In the genomic region with DNA sequence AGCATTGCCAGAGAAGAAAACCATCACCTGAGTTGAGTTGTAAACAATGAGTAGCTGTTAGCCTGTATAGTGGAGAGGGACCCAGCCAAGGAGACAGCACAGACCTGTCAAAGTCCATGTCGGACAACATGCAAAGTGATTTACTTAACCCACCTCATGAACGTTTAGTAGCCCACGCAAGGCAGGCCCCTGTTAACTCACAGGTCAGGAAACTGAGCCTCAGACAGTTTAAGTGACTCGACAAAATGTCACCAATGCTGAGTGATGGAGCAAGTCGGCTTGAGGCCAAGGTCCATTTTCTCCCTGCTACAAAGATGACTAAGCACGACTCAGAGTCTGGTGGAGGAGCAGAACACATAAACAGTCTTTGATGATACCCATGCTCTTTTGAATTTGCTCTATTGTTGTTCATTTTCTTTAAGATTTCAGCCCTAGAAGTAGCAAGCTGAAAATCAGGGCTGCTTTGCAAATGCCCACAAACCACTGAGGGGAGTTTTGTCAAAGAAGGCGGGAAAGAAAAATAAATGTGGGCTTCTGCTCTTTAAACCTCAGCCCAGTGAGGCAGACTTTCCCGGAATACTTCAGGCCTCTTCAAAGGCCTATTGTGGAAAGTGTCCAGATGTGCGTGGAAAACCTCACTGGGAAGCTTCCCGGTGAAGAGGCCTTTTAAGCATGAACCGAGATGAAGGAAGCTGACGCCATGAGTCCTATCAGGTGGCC, we compare ENCODE assay signal across 8 cellular contexts.
A peak's percentile ranks its signal among the peaks of the same experiment; 100 is the strongest.
DNase-seq lines count a peak whose midpoint lies in the region; ATAC-seq and TF ChIP-seq lines count a peak whose summit lies in the region.

No MANE protein-coding gene starts in this region.

- ATAC-seq in Right ventricle myocardium superior (ENCODE audit: poor library complexity) (peak; percentile 55), psoas muscle (peak; percentile 83 to 93 (median 88)), GM19452 (IDR thresholded peaks at IDR 0.05; ENCODE audit: unreplicated experiment) (no peak)

- H3K27me3 Mint-ChIP-seq in activated T-helper 1 cell treated with anti-CD3 and anti-CD28 coated beads, Interleukin-12 subunit alpha, Interleukin-12 subunit beta, Interleukin-2, Interleukin-4 antibody, amounts not matched to agents 30 ng/mL and 10 ng/mL and 1 ng/mL, durations not matched to agents 14 hours and 24 hours and 36 hours (ENCODE audit: insufficient read depth), result no peaks in the 10 kb centered on the region

- H3K4me1 ChIP-seq in psoas muscle, result peaks cover 31% of the 10 kb centered on the region

- intact Hi-C loops in activated T-helper 1 cell treated with anti-CD3 and anti-CD28 coated beads, Interleukin-12 subunit alpha, Interleukin-12 subunit beta, Interleukin-2, Interleukin-4 antibody, amounts not matched to agents 30 ng/mL and 10 ng/mL and 1 ng/mL, durations not matched to agents 14 hours and 24 hours and 36 hours (cut with micrococcal nuclease), result no loop called here
- intact Hi-C loops in Right ventricle myocardium superior (cut with DNase I), result no loop called here
- intact Hi-C loops in psoas muscle (cut with DNase I), result no loop called here

- H3K27ac Mint-ChIP-seq in activated T-helper 1 cell treated with anti-CD3 and anti-CD28 coated beads, Interleukin-12 subunit alpha, Interleukin-12 subunit beta, Interleukin-2, Interleukin-4 antibody, amounts not matched to agents 30 ng/mL and 10 ng/mL and 1 ng/mL, durations not matched to agents 14 hours and 24 hours and 36 hours, result peak overlapping the region; percentile 66

- no peaks in the 10 kb centered on the region for H3K9me3 ChIP-seq in psoas muscle

- H3K27me3 ChIP-seq in psoas muscle (ENCODE audit: insufficient read depth in 3 of 3, low read length in 2 of 3), result no peaks in the 10 kb centered on the region

- peak overlapping the region; percentile 51 for H3K4me3 Mint-ChIP-seq in activated T-helper 1 cell treated with anti-CD3 and anti-CD28 coated beads, Interleukin-12 subunit alpha, Interleukin-12 subunit beta, Interleukin-2, Interleukin-4 antibody, amounts not matched to agents 30 ng/mL and 10 ng/mL and 1 ng/mL, durations not matched to agents 14 hours and 24 hours and 36 hours

- peaks cover 8% of the 10 kb centered on the region for H3K9me3 Mint-ChIP-seq in activated T-helper 1 cell treated with anti-CD3 and anti-CD28 coated beads, Interleukin-12 subunit alpha, Interleukin-12 subunit beta, Interleukin-2, Interleukin-4 antibody, amounts not matched to agents 30 ng/mL and 10 ng/mL and 1 ng/mL, durations not matched to agents 14 hours and 24 hours and 36 hours

- no peak overlapping the region for H3K4me3 ChIP-seq in psoas muscle

- DNase-seq in activated T-cell treated with anti-CD3 and anti-CD28 coated beads, Interleukin-2, amount 50 U/mL, for 48 hours, result peak; percentile 19 to 22
- DNase-seq in activated T-cell treated with anti-CD3 and anti-CD28 coated beads for 4 hours (no peak), Right ventricle myocardium superior (peak; percentile 74), psoas muscle (peak; percentile 85 to 88), NCI-H2227 (lab: John Stamatoyannopoulos, UW; ENCODE audit: unreplicated experiment) (no peak)
- DNase-seq in activated T-helper 1 cell treated with anti-CD3 and anti-CD28 coated beads, Interleukin-12 subunit alpha, Interleukin-12 subunit beta, Interleukin-2, Interleukin-4 antibody, amounts not matched to agents 30 ng/mL and 10 ng/mL and 1 ng/mL, durations not matched to agents 14 hours and 24 hours and 36 hours (ENCODE audit: low spot score), result peak; percentile 9
- no peak for DNase-seq in stimulated activated naive CD4-positive, alpha-beta T cell treated with Interleukin-2 at 50 U/mL for 16 hours (lab: John Stamatoyannopoulos, UW)

- H3K36me3 Mint-ChIP-seq in activated T-helper 1 cell treated with anti-CD3 and anti-CD28 coated beads, Interleukin-12 subunit alpha, Interleukin-12 subunit beta, Interleukin-2, Interleukin-4 antibody, amounts not matched to agents 30 ng/mL and 10 ng/mL and 1 ng/mL, durations not matched to agents 14 hours and 24 hours and 36 hours (ENCODE audit: low read depth), result peaks cover 6% of the 10 kb centered on the region

- peaks cover 27% of the 10 kb centered on the region for H3K4me1 Mint-ChIP-seq in activated T-helper 1 cell treated with anti-CD3 and anti-CD28 coated beads, Interleukin-12 subunit alpha, Interleukin-12 subunit beta, Interleukin-2, Interleukin-4 antibody, amounts not matched to agents 30 ng/mL and 10 ng/mL and 1 ng/mL, durations not matched to agents 14 hours and 24 hours and 36 hours (ENCODE audit: low read depth)

- WGBS in psoas muscle, 3 donors, result 30 to 40% (median 39%) methylated on average over 12 of the region's 12 CpGs

- H3K36me3 ChIP-seq in psoas muscle (ENCODE audit: insufficient read depth in 1 of 2, low read depth in 1 of 2), result no peaks in the 10 kb centered on the region

- no peak for TF ChIP-seq CTCF in psoas muscle (IDR thresholded peaks at IDR 0.05)

- peak overlapping the region; percentile 84 for H3K27ac ChIP-seq in psoas muscle

Comparison
In these comparisons a context has a peak if more than half of its experiments do, and no peak if none do; other contexts are left out.
1. DNase-seq: peak in activated T-cell treated with anti-CD3 and anti-CD28 coated beads, Interleukin-2, amount 50 U/mL, for 48 hours (2 of 2), activated T-helper 1 cell treated with anti-CD3 and anti-CD28 coated beads, Interleukin-12 subunit alpha, Interleukin-12 subunit beta, Interleukin-2, Interleukin-4 antibody, amounts not matched to agents 30 ng/mL and 10 ng/mL and 1 ng/mL, durations not matched to agents 14 hours and 24 hours and 36 hours (single experiment), Right ventricle myocardium superior (single experiment) and psoas muscle (2 of 2); none in activated T-cell treated with anti-CD3 and anti-CD28 coated beads for 4 hours (single experiment), stimulated activated naive CD4-positive, alpha-beta T cell treated with Interleukin-2 at 50 U/mL for 16 hours (single experiment) and NCI-H2227 (single experiment).